In the genomic region with DNA sequence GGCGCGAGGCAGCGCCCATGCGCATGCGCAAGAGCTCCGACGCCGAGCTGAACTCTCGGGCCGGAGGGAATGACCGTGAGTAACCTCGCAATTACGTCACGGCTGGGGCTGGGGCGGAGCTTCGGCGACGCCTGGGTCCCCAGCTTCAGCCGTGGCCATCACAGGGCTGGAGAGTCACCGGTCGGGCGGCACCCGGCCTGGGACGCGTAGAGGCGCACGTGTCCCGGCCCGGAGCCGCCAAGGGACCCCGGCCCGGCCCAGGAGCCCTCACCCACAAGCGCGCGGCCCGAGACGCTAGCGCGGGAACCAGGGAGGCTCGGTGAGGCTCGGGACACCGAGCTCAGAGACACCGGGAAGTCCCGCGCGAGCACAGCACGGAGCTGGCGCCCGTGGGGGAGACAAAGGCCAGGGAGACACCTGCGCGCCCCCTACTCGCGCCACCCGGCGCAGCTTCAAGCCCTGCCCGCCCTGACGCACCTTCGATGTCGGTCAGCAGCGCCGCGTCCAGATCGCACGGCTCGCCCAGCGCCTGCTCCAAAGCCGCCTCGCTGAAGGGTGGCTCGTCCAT, we compare ENCODE assay signal across 8 cellular contexts. TPM values are rescaled to one million over a fixed set of nuclear protein-coding genes. Genes with fewer than 3 reads are reported as not detected.
A peak's percentile ranks its signal among the peaks of the same experiment; 100 is the strongest.
DNase-seq lines count a peak whose midpoint lies in the region; ATAC-seq and TF ChIP-seq lines count a peak whose summit lies in the region.

No MANE protein-coding gene starts in this region.

- H3K36me3 ChIP-seq in BJ (ENCODE audit: control insufficient read depth, insufficient read depth, low read length), result peaks cover 2% of the 10 kb centered on the region; the same call in 1 of the 2 replicates

- no peaks in the 10 kb centered on the region for H3K27me3 ChIP-seq in BJ (ENCODE audit: control insufficient read depth, insufficient read depth, low read length)
- H3K27me3 ChIP-seq in layer of hippocampus (ENCODE audit: control insufficient read depth, insufficient read depth, low read length), result no peaks in the 10 kb centered on the region

- DNase-seq in BJ (ENCODE audit: low read depth), result peak; percentile 58
- peak; percentile 97 for DNase-seq in GM19240 (ENCODE audit: insufficient read length, low spot score)
- peak; percentile 93 for DNase-seq in NCI-H510A treated with DMSO at 0.1 percent for 48 hours (lab: John Stamatoyannopoulos, UW)
- DNase-seq in activated CD4-positive, alpha-beta T cell treated with anti-CD3 and anti-CD28 coated beads for 48 hours, result peak; percentile 99
- peak; percentile 89 to 98 for DNase-seq in stimulated activated CD4-positive, alpha-beta T cell treated with anti-CD3 and anti-CD28 coated beads, Interleukin-1b, Interleukin-23, amount 100 ng/mL, for 1 hour (ENCODE audit: low read depth in 2 of 2)

- POLR2A ChIA-PET in BJ (lab: Charles Lee), result interaction anchor here (0.6 kb wide), 1 partner anchor 43 kb away, joined by 3 read pairs; no protein-coding TSS in a partner anchor

- TF ChIP-seq CTCF in BJ (IDR thresholded peaks at IDR 0.05; ENCODE audit: insufficient read depth, low read depth, low read length), result no peak

- ATAC-seq in HG03442 (IDR thresholded peaks at IDR 0.05; ENCODE audit: unreplicated experiment), result peak; percentile 55

- CTCF ChIA-PET in BJ (lab: Yijun Ruan, JAX), result interaction anchor here (0.8 to 7.5 kb wide), 7 partner anchors 11 to 199 kb away, joined by 3 to 35 read pairs (median 3); no protein-coding TSS in a partner anchor

- H3K27ac ChIP-seq in cingulate gyrus (ENCODE audit: low read depth, low read length) (peak overlapping the region; percentile 100), layer of hippocampus (ENCODE audit: low read depth, low read length) (peak overlapping the region; percentile 99)

- H3K4me3 ChIP-seq in BJ (ENCODE audit: low read depth, low read length), result peak overlapping the region; percentile 90

RNA-seq across cellular contexts. Expression of a gene that starts 0.5 kb away (rescaled TPM):
- polyA plus RNA-seq in BJ (2011; rRNA removed), result 14.2 and 27.7 TPM in 2 replicates
- polyA minus RNA-seq in BJ (2011; rRNA and poly(A)+ RNA removed), result 21.8 and 36.8 TPM in 2 replicates

Comparison
In these comparisons a context has a peak if more than half of its experiments do, and no peak if none do; other contexts are left out.
1. Peak in every context shown above with its lines: DNase-seq, ATAC-seq, H3K4me3 ChIP-seq and H3K27ac ChIP-seq.